Comparison of ENCODE assay signal across 15 cellular contexts in the genomic region with DNA sequence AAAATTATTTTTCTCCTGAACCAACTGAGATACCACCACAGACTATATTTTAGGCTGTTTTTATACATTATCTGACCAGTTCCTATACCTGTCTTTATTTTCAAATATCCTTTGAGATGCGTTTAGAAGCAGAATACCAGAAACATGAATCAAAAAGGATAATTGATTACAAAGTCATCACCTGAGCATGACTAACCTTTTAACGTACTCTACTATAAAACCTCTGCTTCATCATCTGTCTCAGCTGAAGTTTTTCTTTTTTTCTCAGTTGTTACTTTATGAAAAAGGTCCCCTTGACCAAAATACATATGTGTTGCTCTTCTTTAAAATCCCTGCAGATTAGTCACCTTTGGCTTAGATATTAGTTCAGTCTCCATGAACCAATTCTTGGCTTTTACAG.
DNase-seq lines count a peak whose midpoint lies in the region; ATAC-seq, FAIRE-seq and TF ChIP-seq lines count a peak whose summit lies in the region.
"Had no signal": no experiment of that assay in that cellular context is flagged by ENCODE, and none has a peak within 500 bp of the region (broad histone marks: within the 10 kb centered on the region; RNA-seq: fewer than 3 reads in every experiment).

No MANE protein-coding gene starts in this region.

- H3K27ac ChIP-seq in PC-3 (ENCODE audit: low read length) (peak overlapping the region; percentile 25), SK-N-SH (ENCODE audit: low read depth in 2 of 2, low read length in 1 of 2) (no peak overlapping the region)
- H3K27ac ChIP-seq: BLaER1 treated with 17β-estradiol and CSF1 and Interleukin-3, amounts not matched to agents 10 nM and 100 nM; HL-60 had no signal

- no peak for TF ChIP-seq EP300 in SK-N-SH (IDR thresholded peaks at IDR 0.05; ENCODE audit: borderline replicate concordance in 1 of 2, low read depth in 1 of 2, low read length in 1 of 2)

- no peak overlapping the region for H3K4me2 ChIP-seq in PC-3 (ENCODE audit: low read length)
- no peak overlapping the region for H3K4me2 ChIP-seq in SK-N-SH
- H3K4me2 ChIP-seq: BLaER1 treated with 17β-estradiol and CSF1 and Interleukin-3, amounts not matched to agents 10 nM and 100 nM had no signal

- peaks cover 57% of the 10 kb centered on the region for H3K4me1 ChIP-seq in PC-3 (ENCODE audit: insufficient read depth, low read length)
- peaks cover 0 to 3% of the 10 kb centered on the region in 2 experiments; a peak in 2 of 4 replicates for H3K4me1 ChIP-seq in SK-N-SH (ENCODE audit: control insufficient read depth in 1 of 2, insufficient read depth in 2 of 2, low read depth in 1 of 2, low read length in 1 of 2)
- H3K4me1 ChIP-seq: BLaER1 treated with 17β-estradiol and CSF1 and Interleukin-3, amounts not matched to agents 10 nM and 100 nM had no signal

- intact Hi-C loops in PC-3 (cut with micrococcal nuclease): no loop called here

- 18% methylated on average over 2 of the region's 2 CpGs for WGBS in SK-N-SH (ENCODE audit: low lambda C conversion rate)

- no TSS peak for BruUV-seq in PC-3 (replicated peaks; lab: Mats Ljungman, UMichigan)

- H3K9me2 ChIP-seq in PC-3 (replicated peaks; ENCODE audit: low read length) (no peaks in the 10 kb centered on the region), SK-N-SH (no peaks in the 10 kb centered on the region)

- TF ChIP-seq CTCF in D721Med (IDR thresholded peaks at IDR 0.05; ENCODE audit: insufficient read depth, missing control alignments) (no peak), PC-3 (conservative IDR thresholded peaks at IDR 0.05; ENCODE audit: low read depth, low read length) (no peak), epithelial cell of esophagus (IDR thresholded peaks at IDR 0.05; ENCODE audit: insufficient read depth, low read depth, low read length, missing control alignments) (no peak), SK-N-SH (IDR thresholded peaks at IDR 0.05) (no peak)

- H3K79me2 ChIP-seq in PC-3 (ENCODE audit: low read length): peaks cover 17% of the 10 kb centered on the region; the same call in 1 of the 2 replicates
- H3K79me2 ChIP-seq in SK-N-SH (ENCODE audit: insufficient read depth): no peaks in the 10 kb centered on the region

- CTCF ChIA-PET in PC-3 (lab: Charles Lee) (no interaction called here), SK-N-SH (lab: Yijun Ruan, JAX) (interaction anchor here (1.3 kb wide), 1 partner anchor 62 kb away, joined by 3 read pairs; no protein-coding TSS in a partner anchor)

- no peak for TF ChIP-seq RAD21 in SK-N-SH (IDR thresholded peaks at IDR 0.05; ENCODE audit: low read length)

- H4K20me1 ChIP-seq in PC-3 (ENCODE audit: low read length): no peaks in the 10 kb centered on the region
- no peaks in the 10 kb centered on the region for H4K20me1 ChIP-seq in SK-N-SH (ENCODE audit: insufficient read depth)

- no peak for ATAC-seq in PC-3

- H3F3A ChIP-seq in PC-3 (ENCODE audit: low read length, unreplicated experiment) (no peaks in the 10 kb centered on the region), SK-N-SH (replicated peaks; ENCODE audit: insufficient read depth) (peaks cover 4% of the 10 kb centered on the region)

- H2AFZ ChIP-seq in PC-3 (ENCODE audit: low read length) (no peak overlapping the region), SK-N-SH (ENCODE audit: low read depth) (no peak overlapping the region)

- POLR2A ChIA-PET in PC-3 (lab: Charles Lee; ENCODE audit: unreplicated experiment): interaction anchor here (0.7 kb wide), 1 partner anchor 51 kb away, joined by 5 read pairs; no protein-coding TSS in a partner anchor
- POLR2A ChIA-PET in SK-N-SH (lab: Yijun Ruan, JAX): no interaction called here

- DNase-seq in D721Med (ENCODE audit: insufficient read length, low spot score) (no peak), PC-3 (peak; percentile 24), epithelial cell of esophagus (ENCODE audit: low read depth) (peak; percentile 41), kidney tubule cell (ENCODE audit: low spot score) (peak; percentile 22), SK-N-SH (no peak), NCI-H2227 treated with DMSO at 0.1 percent for 48 hours (lab: John Stamatoyannopoulos, UW) (no peak), NCI-H446 treated with DMSO at 0.1 percent for 48 hours (lab: John Stamatoyannopoulos, UW) (no peak)
- DNase-seq: ACHN; CD4-positive, CD25-positive, alpha-beta regulatory T cell; DMS79; GDM1; HCEC 1CT had no signal

- peak; percentile 41 for FAIRE-seq in D721Med (lab: Jason Lieb, UNC)
- FAIRE-seq: GM12892 had no signal

- H3K9ac ChIP-seq in PC-3 (ENCODE audit: low read length) (no peak overlapping the region), SK-N-SH (no peak overlapping the region)
- H3K9ac ChIP-seq: BLaER1 treated with 17β-estradiol and CSF1 and Interleukin-3, amounts not matched to agents 10 nM and 100 nM had no signal

- H3K9me3 ChIP-seq in PC-3 (ENCODE audit: low read length) (no peaks in the 10 kb centered on the region), SK-N-SH (no peaks in the 10 kb centered on the region)
- H3K9me3 ChIP-seq: BLaER1 treated with 17β-estradiol and CSF1 and Interleukin-3, amounts not matched to agents 10 nM and 100 nM had no signal

- H3K27me3 ChIP-seq in PC-3 (ENCODE audit: low read length): no peaks in the 10 kb centered on the region
- no peaks in the 10 kb centered on the region for H3K27me3 ChIP-seq in SK-N-SH (ENCODE audit: insufficient read depth)

- no peaks in the 10 kb centered on the region for H3K36me3 ChIP-seq in PC-3 (ENCODE audit: low read depth, low read length)
- no peaks in the 10 kb centered on the region for H3K36me3 ChIP-seq in SK-N-SH (replicated peaks in 1 of 2; ENCODE audit: control insufficient read depth in 1 of 2, insufficient read depth in 2 of 2, low read length in 1 of 2)
- H3K36me3 ChIP-seq: BLaER1 treated with 17β-estradiol and CSF1 and Interleukin-3, amounts not matched to agents 10 nM and 100 nM had no signal

- H3K4me3 ChIP-seq in PC-3 (ENCODE audit: low read length): no peak overlapping the region
- no peak overlapping the region for H3K4me3 ChIP-seq in epithelial cell of esophagus (ENCODE audit: low read length)
- H3K4me3 ChIP-seq in SK-N-SH (ENCODE audit: low read depth in 2 of 2, low read length in 1 of 2): no peak overlapping the region
- H3K4me3 ChIP-seq: BLaER1 treated with 17β-estradiol and CSF1 and Interleukin-3, amounts not matched to agents 10 nM and 100 nM had no signal

TF ChIP-seq in SK-N-SH, 30 proteins besides CTCF, POLR2A, EP300 and RAD21 (continues in another document):
- TF ChIP-seq NFIC (IDR thresholded peaks at IDR 0.05; ENCODE audit: borderline replicate concordance): no peak
- no peak for TF ChIP-seq SMC3 (IDR thresholded peaks at IDR 0.05; ENCODE audit: low read depth, low read length)
- TF ChIP-seq CHD2 (IDR thresholded peaks at IDR 0.05; ENCODE audit: low read length, partially characterized antibody): no peak
- TF ChIP-seq FOXJ3 (CRISPR knock-in tag; IDR thresholded peaks at IDR 0.05): no peak
- TF ChIP-seq SIN3A (IDR thresholded peaks at IDR 0.05; ENCODE audit: borderline replicate concordance, low read depth, low read length): no peak
- TF ChIP-seq, protein P1, sequence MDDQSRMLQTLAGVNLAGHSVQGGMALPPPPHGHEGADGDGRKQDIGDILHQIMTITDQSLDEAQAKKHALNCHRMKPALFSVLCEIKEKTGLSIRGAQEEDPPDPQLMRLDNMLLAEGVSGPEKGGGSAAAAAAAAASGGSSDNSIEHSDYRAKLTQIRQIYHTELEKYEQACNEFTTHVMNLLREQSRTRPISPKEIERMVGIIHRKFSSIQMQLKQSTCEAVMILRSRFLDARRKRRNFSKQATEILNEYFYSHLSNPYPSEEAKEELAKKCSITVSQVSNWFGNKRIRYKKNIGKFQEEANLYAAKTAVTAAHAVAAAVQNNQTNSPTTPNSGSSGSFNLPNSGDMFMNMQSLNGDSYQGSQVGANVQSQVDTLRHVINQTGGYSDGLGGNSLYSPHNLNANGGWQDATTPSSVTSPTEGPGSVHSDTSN (IDR thresholded peaks at IDR 0.05): no peak
- no peak for TF ChIP-seq TEAD4 (IDR thresholded peaks at IDR 0.05; ENCODE audit: borderline replicate concordance, insufficient read depth)
- no peak for TF ChIP-seq FOSL2 (IDR thresholded peaks at IDR 0.05; ENCODE audit: borderline replicate concordance, low read depth)
- TF ChIP-seq JUND (IDR thresholded peaks at IDR 0.05): no peak
- TF ChIP-seq FOXM1 (IDR thresholded peaks at IDR 0.05; ENCODE audit: low read depth): no peak
- no peak for TF ChIP-seq ZBTB33 (IDR thresholded peaks at IDR 0.05; ENCODE audit: borderline replicate concordance, low read depth)
- TF ChIP-seq IRF3 (IDR thresholded peaks at IDR 0.05; ENCODE audit: low read depth, low read length): no peak
- TF ChIP-seq RCOR1 (IDR thresholded peaks at IDR 0.05; ENCODE audit: low read length): no peak

Comparison
In these comparisons a context has a peak if more than half of its experiments do, and no peak if none do; other contexts are left out.
1. DNase-seq: peak in PC-3 (single experiment), epithelial cell of esophagus (single experiment) and kidney tubule cell (single experiment); none in D721Med (single experiment), SK-N-SH (single experiment), NCI-H2227 treated with DMSO at 0.1 percent for 48 hours (single experiment) and NCI-H446 treated with DMSO at 0.1 percent for 48 hours (single experiment).